In genomic region chr11:82405392-82405791, GRCh38 we compare ENCODE assay signal across 22 cellular contexts.
"Had no signal": no experiment of that assay in that cellular context is flagged by ENCODE, and none has a peak within 500 bp of the region (broad histone marks: within the 10 kb centered on the region; RNA-seq: fewer than 3 reads in every experiment).

No MANE protein-coding gene starts in this region.

- H3K27me3 Mint-ChIP-seq: central memory CD8-positive, alpha-beta T cell; memory B cell; stimulated activated naive CD8-positive, alpha-beta T cell treated with anti-CD3 and anti-CD28 coated beads, Interleukin-15, Interleukin-2, amounts not matched to agents 100 ng/mL and 50 ng/mL, for 24 hours had no signal

- H3K27me3 ChIP-seq: body of pancreas, dorsolateral prefrontal cortex, esophagus muscularis mucosa, gastrocnemius medialis, right lobe of liver, spleen, testis, tibial nerve had no signal

- H3K27ac Mint-ChIP-seq: memory B cell; naive B cell; nephron progenitor cell; stimulated activated naive CD8-positive, alpha-beta T cell treated with anti-CD3 and anti-CD28 coated beads, Interleukin-15, Interleukin-2, amounts not matched to agents 100 ng/mL and 50 ng/mL, for 24 hours had no signal

- H3K9me3 ChIP-seq: body of pancreas, esophagus muscularis mucosa, gastrocnemius medialis, lower lobe of right lung, right lobe of liver, testis had no signal

- H3K36me3 Mint-ChIP-seq: memory B cell, naive B cell had no signal

- DNase-seq: body of pancreas; cortex of kidney; dorsolateral prefrontal cortex; effector memory CD4-positive, alpha-beta T cell; gastrocnemius medialis; glutamatergic neuron; kidney glomerular epithelial cell; lower lobe of right lung; naive B cell; nephron progenitor cell; right lobe of liver; spleen; stimulated activated CD4-positive, alpha-beta T cell treated with anti-CD3 and anti-CD28 coated beads, Interleukin-15, amount 100 ng/mL, for 24 hours; stimulated activated CD4-positive, alpha-beta T cell treated with anti-CD3 and anti-CD28 coated beads, Interleukin-2, amount 100 ng/mL, for 24 hours; testis had no signal

- H3K4me1 Mint-ChIP-seq: central memory CD8-positive, alpha-beta T cell; memory B cell; naive B cell; nephron progenitor cell had no signal

- H3K36me3 ChIP-seq: esophagus muscularis mucosa, gastrocnemius medialis, lower lobe of right lung, right lobe of liver, spleen, tibial nerve had no signal

- H3K4me3 Mint-ChIP-seq: central memory CD8-positive, alpha-beta T cell; memory B cell; naive B cell; nephron progenitor cell; stimulated activated naive CD8-positive, alpha-beta T cell treated with anti-CD3 and anti-CD28 coated beads, Interleukin-15, Interleukin-2, amounts not matched to agents 100 ng/mL and 50 ng/mL, for 24 hours had no signal

- H3K4me3 ChIP-seq: body of pancreas, dorsolateral prefrontal cortex, esophagus muscularis mucosa, gastrocnemius medialis, lower lobe of right lung, right lobe of liver, spleen, testis, tibial nerve had no signal

- H3K4me1 ChIP-seq: body of pancreas, esophagus muscularis mucosa, gastrocnemius medialis, lower lobe of right lung, right lobe of liver, testis, tibial nerve had no signal

- ATAC-seq: body of pancreas, gastrocnemius medialis, left lobe of liver, lower lobe of right lung, right lobe of liver had no signal

- H3K27ac ChIP-seq: body of pancreas, dorsolateral prefrontal cortex, epithelial cell of prostate, esophagus muscularis mucosa, gastrocnemius medialis, lower lobe of right lung, right lobe of liver, spleen, testis, tibial nerve had no signal
